ENCODE assay signal across 9 cellular contexts in genomic region chr22:41910050-41910598, GRCh38. TPM values are rescaled to one million over a fixed set of nuclear protein-coding genes. Genes with fewer than 3 reads are reported as not detected.
DNase-seq lines count a peak whose midpoint lies in the region; ATAC-seq and TF ChIP-seq lines count a peak whose summit lies in the region.
"Had no signal": no experiment of that assay in that cellular context is flagged by ENCODE, and none has a peak within 500 bp of the region (broad histone marks: within the 10 kb centered on the region; RNA-seq: fewer than 3 reads in every experiment).

No MANE protein-coding gene starts in this region.

- H3K4me3 ChIP-seq in right atrium auricular region (peak overlapping the region; percentile 10 to 48), sigmoid colon (peak overlapping the region in 3 of 4 donors; percentile 25 to 41 (median 39))

- H3K27me3 ChIP-seq in right atrium auricular region, result peaks cover 4 to 38% of the 10 kb centered on the region in 2 donors
- peaks cover 56 to 65% (median 65%) of the 10 kb centered on the region in 3 donors for H3K27me3 ChIP-seq in sigmoid colon

- WGBS in sigmoid colon, 2 donors, result 1% methylated on average over 76 of the region's 76 CpGs

- POLR2A ChIA-PET in activated B cell treated with CpG ODN at 0.5 μM for 24 hours (lab: Charles Lee), result interaction anchor here (0.5 to 11.7 kb wide), 10 partner anchors 10 to 631 kb away, joined by 3 to 173 read pairs (median 5); partner anchors contain the start of genes CCDC134, SREBF2 and TNFRSF13C

- H3K27ac ChIP-seq in right atrium auricular region (peak overlapping the region in 1 of 2 donors; percentile 46), sigmoid colon (no peak overlapping the region)

- H3K27ac Mint-ChIP-seq in activated B cell treated with CpG ODN at 0.5 μM for 24 hours, result no peak overlapping the region

- no peak for TF ChIP-seq CTCF in activated B cell treated with CpG ODN at 0.5 μM for 24 hours (IDR thresholded peaks at IDR 0.05)
- TF ChIP-seq CTCF in right atrium auricular region (IDR thresholded peaks at IDR 0.05), result no peak
- TF ChIP-seq CTCF in sigmoid colon (IDR thresholded peaks at IDR 0.05), result no peak

- peaks cover 47% of the 10 kb centered on the region for H3K4me1 Mint-ChIP-seq in activated B cell treated with CpG ODN at 0.5 μM for 24 hours

- TF ChIP-seq POLR2A in sigmoid colon (IDR thresholded peaks at IDR 0.05), result no peak

- peaks cover 10% of the 10 kb centered on the region for H3K27me3 Mint-ChIP-seq in activated B cell treated with CpG ODN at 0.5 μM for 24 hours

- no peak for TF ChIP-seq EP300 in sigmoid colon (IDR thresholded peaks at IDR 0.05)

- H3K4me3 Mint-ChIP-seq in activated B cell treated with CpG ODN at 0.5 μM for 24 hours, result peak overlapping the region; percentile 68

- intact Hi-C loops in activated B cell treated with CpG ODN at 0.5 μM for 24 hours (cut with micrococcal nuclease) (loop anchor here (2.0 kb wide), 1 partner anchor 15 kb away; no protein-coding TSS in a partner anchor), sigmoid colon (cut with DNase I) (no loop called here)

- ATAC-seq in activated B cell treated with CpG ODN at 0.5 μM for 24 hours (ENCODE audit: low read depth) (peak; percentile 10), GM19467 (IDR thresholded peaks at IDR 0.05; ENCODE audit: unreplicated experiment) (no peak)

- CTCF ChIA-PET in activated B cell treated with CpG ODN at 0.5 μM for 24 hours (lab: Charles Lee), result interaction anchor here (1.0 kb wide), 1 partner anchor 31 kb away, joined by 5 read pairs; no protein-coding TSS in a partner anchor

- no peaks in the 10 kb centered on the region for H3K9me3 Mint-ChIP-seq in activated B cell treated with CpG ODN at 0.5 μM for 24 hours

- H3K36me3 ChIP-seq in right atrium auricular region (peaks cover 5% of the 10 kb centered on the region), sigmoid colon (peaks cover 0 to 18% (median 4%) of the 10 kb centered on the region in 4 donors)

- H3K9me3 ChIP-seq in right atrium auricular region, result no peaks in the 10 kb centered on the region
- no peaks in the 10 kb centered on the region for H3K9me3 ChIP-seq in sigmoid colon

- peaks cover 0 to 41% of the 10 kb centered on the region in 2 donors for H3K4me1 ChIP-seq in right atrium auricular region
- H3K4me1 ChIP-seq in sigmoid colon, result peaks cover 0 to 33% (median 29%) of the 10 kb centered on the region in 4 donors

- peaks cover 19% of the 10 kb centered on the region for H3K36me3 Mint-ChIP-seq in activated B cell treated with CpG ODN at 0.5 μM for 24 hours (ENCODE audit: low read depth)

- peak; percentile 74 for DNase-seq in GM03348 (ENCODE audit: low spot score)
- peak; percentile 49 for DNase-seq in activated B cell treated with CpG ODN at 0.5 μM for 24 hours
- no peak for DNase-seq in right atrium auricular region (ENCODE audit: low spot score)
- no peak for DNase-seq in sigmoid colon
- DNase-seq in HuH-7 (ENCODE audit: low spot score), result no peak
- no peak for DNase-seq in activated CD4-positive, alpha-beta T cell treated with anti-CD3 and anti-CD28 coated beads for 1 hour
- no peak for DNase-seq in stimulated activated CD4-positive, alpha-beta T cell treated with anti-CD3 and anti-CD28 coated beads, Interleukin-4, amount 100 ng/mL, for 4 hours

RNA-seq across cellular contexts. Expression of gene SHISA8, which starts 4.8 kb away (rescaled TPM):
- total RNA-seq in activated B cell treated with CpG ODN at 0.5 μM for 24 hours, result 10.9 and 12.6 TPM in 2 replicates
- total RNA-seq in right atrium auricular region, result under 1 TPM; 0.31 to 0.67 TPM
- not detected for total RNA-seq in sigmoid colon
- under 1 TPM in 1 of 3 donors, not detected in 2; 0.12 TPM for polyA plus RNA-seq in sigmoid colon

RNA-seq across cellular contexts. Expression of gene TNFRSF13C, which starts 16.5 kb away (rescaled TPM):
- total RNA-seq in activated B cell treated with CpG ODN at 0.5 μM for 24 hours (266 and 295 TPM in 2 replicates), right atrium auricular region (under 1 TPM; 0.11 to 0.12 TPM), sigmoid colon (not detected)
- polyA plus RNA-seq in sigmoid colon, result 10 to 100 TPM in 1 of 3 donors, 1 to 10 TPM in 1, under 1 TPM in 1; 0.23 to 23.9 (median 1.2) TPM

RNA-seq across cellular contexts. Expression of gene CENPM, which starts 36.8 kb away (rescaled TPM):
- 9.6 and 13.3 TPM in 2 replicates for total RNA-seq in activated B cell treated with CpG ODN at 0.5 μM for 24 hours
- not detected for total RNA-seq in right atrium auricular region
- 1 to 10 TPM in 3 of 4 donors, not detected in 1; 1.1 to 5.4 (median 2.5) TPM for total RNA-seq in sigmoid colon
- polyA plus RNA-seq in sigmoid colon, result 10 to 100 TPM; 24.0 to 48.5 (median 35.8) TPM

RNA-seq across cellular contexts. Expression of gene SEPTIN3, which starts 59.1 kb away (rescaled TPM):
- total RNA-seq in activated B cell treated with CpG ODN at 0.5 μM for 24 hours (0.49 and 0.54 TPM in 2 replicates), right atrium auricular region (under 1 TPM in 1 of 2 donors, not detected in 1; 0.07 TPM), sigmoid colon (1 to 10 TPM; 1.1 to 1.6 (median 1.3) TPM)
- under 1 TPM; 0.46 to 0.71 (median 0.60) TPM for polyA plus RNA-seq in sigmoid colon
- total RNA-seq: myocyte had no signal

Comparison
In these comparisons a context has a peak if more than half of its experiments do, and no peak if none do; other contexts are left out.
1. DNase-seq: peak in GM03348 (single experiment) and activated B cell treated with CpG ODN at 0.5 μM for 24 hours (single experiment); none in right atrium auricular region (single experiment), sigmoid colon (single experiment), HuH-7 (single experiment), activated CD4-positive, alpha-beta T cell treated with anti-CD3 and anti-CD28 coated beads for 1 hour (single experiment) and stimulated activated CD4-positive, alpha-beta T cell treated with anti-CD3 and anti-CD28 coated beads, Interleukin-4, amount 100 ng/mL, for 4 hours (0 of 2).
2. RNA of gene TNFRSF13C, which starts 16.5 kb away (total RNA-seq): 266 to 295 TPM in activated B cell treated with CpG ODN at 0.5 μM for 24 hours; 0.11 to 0.12 TPM in right atrium auricular region and not detected in sigmoid colon; every median in the first group is over 100 times any median in the second.